ENCODE assay signal across 9 cellular contexts in the genomic region with DNA sequence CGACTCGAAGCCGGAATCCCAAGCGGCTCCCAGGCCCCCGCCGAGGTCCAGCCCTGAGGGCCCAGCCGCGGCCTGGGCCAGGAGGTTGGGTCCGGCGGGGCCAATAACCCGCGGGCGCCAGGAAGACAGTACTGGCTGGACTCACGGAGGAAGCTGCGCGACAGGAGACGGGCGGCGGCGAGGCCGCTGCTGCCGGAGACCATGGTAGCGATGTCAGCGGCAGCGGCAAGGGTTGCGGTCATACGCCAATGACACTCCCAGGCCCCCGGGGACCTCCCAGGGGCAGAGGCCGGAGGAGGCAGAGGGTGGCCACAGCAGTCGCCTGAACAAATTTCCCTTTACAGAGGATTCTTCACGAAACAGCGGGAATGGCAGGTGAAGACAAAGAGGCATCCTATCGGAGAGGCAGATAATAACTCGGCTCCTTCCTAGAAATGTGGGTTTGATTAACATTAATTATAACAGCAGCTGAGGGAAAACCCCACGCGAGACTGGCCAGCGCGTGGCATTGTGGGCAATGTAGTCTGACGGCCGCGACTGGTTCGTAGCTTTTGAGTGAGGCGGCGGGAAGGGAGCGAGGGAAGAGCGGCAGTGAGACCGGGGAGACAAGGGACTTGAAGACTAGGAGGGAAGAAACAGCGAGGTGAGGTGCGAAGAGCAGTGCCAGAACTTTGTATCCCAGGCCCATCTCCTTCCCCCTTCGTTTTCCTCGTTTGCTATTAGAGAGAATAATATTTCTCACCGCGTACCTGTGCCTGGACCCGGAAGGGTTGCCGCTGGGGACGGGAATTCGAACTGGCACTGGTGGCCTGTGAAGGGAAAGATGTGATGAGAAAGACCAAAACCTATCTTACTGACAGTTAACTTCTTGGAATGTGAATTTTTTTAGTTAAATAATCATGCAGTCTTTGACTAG.
DNase-seq lines count a peak whose midpoint lies in the region; ATAC-seq, FAIRE-seq and TF ChIP-seq lines count a peak whose summit lies in the region.
"Had no signal": no experiment of that assay in that cellular context is flagged by ENCODE, and none has a peak within 500 bp of the region (broad histone marks: within the 10 kb centered on the region; RNA-seq: fewer than 3 reads in every experiment).

SUCLG1 (minus strand) TSS at position 253 of the 916 bp plus-strand sequence; CDS start at position 242, 11 bp downstream.

- peaks cover 13% of the 10 kb centered on the region for H3K36me3 Mint-ChIP-seq in central memory CD8-positive, alpha-beta T cell (ENCODE audit: insufficient read depth)

- H3K4me3 Mint-ChIP-seq in central memory CD8-positive, alpha-beta T cell: peak within 1 kb of the TSS; percentile 90

- DNase-seq in AG09309 (ENCODE audit: low read depth) (peak; percentile 29), NCI-H446 (lab: John Stamatoyannopoulos, UW) (peak; percentile 51 to 86)
- peak; percentile 71 for DNase-seq in activated CD4-positive, CD25-positive, alpha-beta regulatory T cell treated with anti-CD3 and anti-CD28 coated beads, Interleukin-2, amount 50 U/mL, for 16 hours (ENCODE audit: low read depth, low spot score)
- peak; percentile 73 to 81 for DNase-seq in central memory CD8-positive, alpha-beta T cell (ENCODE audit: low spot score in 2 of 2)
- DNase-seq in stimulated activated CD4-positive, alpha-beta T cell treated with anti-CD3 and anti-CD28 coated beads, Interleukin-12 subunit alpha, Interleukin-12 subunit beta, amount 100 ng/mL, for 48 hours (ENCODE audit: low read depth in 2 of 3, low spot score in 1 of 3): peak; percentile 74 to 78 (median 77)

- peak; percentile 41 for FAIRE-seq in islet of Langerhans (lab: Jason Lieb, UNC)
- FAIRE-seq: colon had no signal

- ATAC-seq in GM19025 (IDR thresholded peaks at IDR 0.05; ENCODE audit: low read depth, unreplicated experiment): peak; percentile 97
- peak; percentile 94 for ATAC-seq in HG03342 (IDR thresholded peaks at IDR 0.05; ENCODE audit: unreplicated experiment)
- peak; percentile 97 for ATAC-seq in central memory CD8-positive, alpha-beta T cell (replicated peaks; ENCODE audit: extremely low read depth, poor library complexity, severe bottlenecking)

- no peak for TF ChIP-seq CTCF in AG09309 (IDR thresholded peaks at IDR 0.05; ENCODE audit: control insufficient read depth, insufficient read depth, low read depth, low read length, missing control alignments)

- H3K4me3 ChIP-seq in AG09309 (ENCODE audit: control insufficient read depth, low read depth, low read length): peak within 1 kb of the TSS; percentile 95

- H3K27ac Mint-ChIP-seq in central memory CD8-positive, alpha-beta T cell (ENCODE audit: low read depth): peak within 1 kb of the TSS; percentile 94

- H3K27me3 Mint-ChIP-seq in central memory CD8-positive, alpha-beta T cell: no peaks in the 10 kb centered on the region

- no peaks in the 10 kb centered on the region for H3K9me3 Mint-ChIP-seq in central memory CD8-positive, alpha-beta T cell

- peaks cover 42% of the 10 kb centered on the region for H3K4me1 Mint-ChIP-seq in central memory CD8-positive, alpha-beta T cell

Comparison
In these comparisons a context has a peak if more than half of its experiments do, and no peak if none do; other contexts are left out.
1. Peak in every context shown above with its lines: DNase-seq, ATAC-seq and H3K4me3 ChIP-seq.